In the genomic region with DNA sequence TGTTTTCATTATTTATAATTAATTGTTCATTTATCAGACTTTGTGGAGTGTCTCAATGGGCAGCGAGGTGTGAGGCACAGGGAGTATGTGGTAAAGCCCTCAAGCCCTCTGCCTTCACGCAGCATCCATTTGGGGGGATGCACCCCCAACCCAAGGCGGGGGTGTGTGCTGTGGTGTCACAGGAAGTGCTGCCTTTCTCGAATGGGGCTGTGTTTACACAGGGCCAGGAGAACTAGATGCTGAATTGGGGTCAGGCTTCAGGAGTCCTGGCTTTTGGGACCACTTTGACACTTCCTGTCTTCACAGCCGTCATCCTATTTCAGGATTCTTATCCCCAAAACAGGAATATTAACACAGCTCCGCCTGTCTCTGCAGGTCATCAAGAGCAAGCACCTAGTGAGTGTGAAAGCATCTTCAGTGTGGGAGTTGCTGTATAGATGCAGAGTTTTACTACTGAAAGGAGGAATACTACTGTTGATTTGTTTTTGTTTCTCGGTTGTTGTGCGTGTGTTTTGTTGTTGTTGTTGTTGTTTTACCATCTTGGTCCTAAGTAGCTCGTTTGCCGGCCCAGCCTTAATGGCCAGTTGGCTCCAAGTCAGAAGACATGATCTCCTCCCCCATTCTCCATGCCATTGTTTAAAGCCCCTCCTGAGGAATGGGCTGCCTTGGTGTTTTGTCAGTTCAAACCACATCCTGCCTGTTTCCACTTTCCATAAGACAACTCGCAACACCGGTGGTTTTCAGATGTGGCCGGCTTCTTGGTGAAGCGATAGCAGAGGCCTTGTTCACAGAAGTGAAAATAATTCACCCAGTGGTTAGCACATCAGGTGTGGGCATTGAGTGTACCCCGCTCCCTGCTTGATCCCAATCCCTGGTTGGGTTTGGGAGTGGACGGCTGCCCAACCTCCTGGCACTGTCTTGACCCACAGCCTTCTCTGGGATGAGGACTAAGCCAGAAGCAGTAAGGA, we compare ENCODE assay signal across 8 cellular contexts.
A peak's percentile ranks its signal among the peaks of the same experiment; 100 is the strongest.
DNase-seq lines count a peak whose midpoint lies in the region; ATAC-seq and TF ChIP-seq lines count a peak whose summit lies in the region.

No MANE protein-coding gene starts in this region.

- intact Hi-C loops in activated CD8-positive, alpha-beta T cell treated with anti-CD3 and anti-CD28 coated beads for 36 hours (cut with micrococcal nuclease), result no loop called here
- intact Hi-C loops in transverse colon (cut with DNase I; ENCODE audit: low total_unique reads), result no loop called here

- no peak for TF ChIP-seq EP300 in transverse colon (IDR thresholded peaks at IDR 0.05; ENCODE audit: low read depth)

- WGBS in transverse colon (ENCODE audit: low coverage in 1 of 2), 2 donors, result 66 to 100% methylated on average over 2 to 16 of the region's 16 CpGs

- H3K27ac Mint-ChIP-seq in activated CD8-positive, alpha-beta T cell treated with anti-CD3 and anti-CD28 coated beads for 36 hours, result peak overlapping the region; percentile 74

- no peaks in the 10 kb centered on the region for H3K9me3 Mint-ChIP-seq in activated CD8-positive, alpha-beta T cell treated with anti-CD3 and anti-CD28 coated beads for 36 hours

- H3K27me3 ChIP-seq in transverse colon, result no peaks in the 10 kb centered on the region

- no peaks in the 10 kb centered on the region for H3K36me3 Mint-ChIP-seq in activated CD8-positive, alpha-beta T cell treated with anti-CD3 and anti-CD28 coated beads for 36 hours (ENCODE audit: low read depth)

- peaks cover 41% of the 10 kb centered on the region for H3K4me1 Mint-ChIP-seq in activated CD8-positive, alpha-beta T cell treated with anti-CD3 and anti-CD28 coated beads for 36 hours (ENCODE audit: low read depth)

- peak; percentile 30 to 38 (median 32) for DNase-seq in stimulated activated CD4-positive, alpha-beta T cell treated with anti-CD3 and anti-CD28 coated beads, Interleukin-12 subunit alpha, Interleukin-12 subunit beta, amount 100 ng/mL, for 48 hours (ENCODE audit: low read depth in 2 of 3, low spot score in 1 of 3)
- DNase-seq in stimulated activated CD4-positive, alpha-beta T cell treated with anti-CD3 and anti-CD28 coated beads, Interleukin-4, amount 100 ng/mL, for 1 hour, result no peak
- peak; percentile 84 for DNase-seq in activated CD8-positive, alpha-beta T cell treated with anti-CD3 and anti-CD28 coated beads for 36 hours
- DNase-seq in transverse colon (peak; percentile 30), D341Med (ENCODE audit: low spot score) (no peak), DMS114 treated with DMSO at 0.1 percent for 48 hours (lab: John Stamatoyannopoulos, UW; ENCODE audit: unreplicated experiment) (no peak), RKO (ENCODE audit: low spot score) (no peak)

- POLR2A ChIA-PET in activated CD8-positive, alpha-beta T cell treated with anti-CD3 and anti-CD28 coated beads for 36 hours (lab: Charles Lee), result interaction anchor here (1.4 kb wide), 1 partner anchor 57 kb away, joined by 7 read pairs; no protein-coding TSS in a partner anchor

- H3K4me3 Mint-ChIP-seq in activated CD8-positive, alpha-beta T cell treated with anti-CD3 and anti-CD28 coated beads for 36 hours, result peak overlapping the region; percentile 13

- no peak for TF ChIP-seq POLR2A in transverse colon (IDR thresholded peaks at IDR 0.05)

- H3K9me3 ChIP-seq in transverse colon, result no peaks in the 10 kb centered on the region

- TF ChIP-seq CTCF in activated CD8-positive, alpha-beta T cell treated with anti-CD3 and anti-CD28 coated beads for 36 hours (IDR thresholded peaks at IDR 0.05), result no peak
- no peak for TF ChIP-seq CTCF in transverse colon (IDR thresholded peaks at IDR 0.05)

- CTCF ChIA-PET in activated CD8-positive, alpha-beta T cell treated with anti-CD3 and anti-CD28 coated beads for 36 hours (lab: Charles Lee), result interaction anchor here (1.1 to 3.2 kb wide), 3 partner anchors 33 to 220 kb away, joined by 3 to 9 read pairs (median 7); no protein-coding TSS in a partner anchor

- H3K27me3 Mint-ChIP-seq in activated CD8-positive, alpha-beta T cell treated with anti-CD3 and anti-CD28 coated beads for 36 hours, result peaks cover 2% of the 10 kb centered on the region

- peaks cover 4 to 33% (median 15%) of the 10 kb centered on the region in 4 donors for H3K4me1 ChIP-seq in transverse colon

- peak; percentile 71 for ATAC-seq in HG03159 (IDR thresholded peaks at IDR 0.05; ENCODE audit: unreplicated experiment)
- peak; percentile 80 for ATAC-seq in activated CD8-positive, alpha-beta T cell treated with anti-CD3 and anti-CD28 coated beads for 36 hours

- no peaks in the 10 kb centered on the region for H3K36me3 ChIP-seq in transverse colon

- in situ Hi-C loops in transverse colon (cut with MboI; ENCODE audit: low pct_ligation_motif_present in 1 of 4, low pct_unique_long_range_greater_than_20kb in 1 of 4, low sequenced_read_pairs in 3 of 4), result no loop called here

- H3K4me3 ChIP-seq in transverse colon, result no peak overlapping the region

- peak overlapping the region in 3 of 4 donors; percentile 58 to 72 (median 70) for H3K27ac ChIP-seq in transverse colon

Comparison
In these comparisons a context has a peak if more than half of its experiments do, and no peak if none do; other contexts are left out.
1. DNase-seq: peak in stimulated activated CD4-positive, alpha-beta T cell treated with anti-CD3 and anti-CD28 coated beads, Interleukin-12 subunit alpha, Interleukin-12 subunit beta, amount 100 ng/mL, for 48 hours (3 of 3), activated CD8-positive, alpha-beta T cell treated with anti-CD3 and anti-CD28 coated beads for 36 hours (single experiment) and transverse colon (single experiment); none in stimulated activated CD4-positive, alpha-beta T cell treated with anti-CD3 and anti-CD28 coated beads, Interleukin-4, amount 100 ng/mL, for 1 hour (single experiment), D341Med (single experiment), DMS114 treated with DMSO at 0.1 percent for 48 hours (single experiment) and RKO (single experiment).